ENCODE assay signal across 1 cellular context in the genomic region with DNA sequence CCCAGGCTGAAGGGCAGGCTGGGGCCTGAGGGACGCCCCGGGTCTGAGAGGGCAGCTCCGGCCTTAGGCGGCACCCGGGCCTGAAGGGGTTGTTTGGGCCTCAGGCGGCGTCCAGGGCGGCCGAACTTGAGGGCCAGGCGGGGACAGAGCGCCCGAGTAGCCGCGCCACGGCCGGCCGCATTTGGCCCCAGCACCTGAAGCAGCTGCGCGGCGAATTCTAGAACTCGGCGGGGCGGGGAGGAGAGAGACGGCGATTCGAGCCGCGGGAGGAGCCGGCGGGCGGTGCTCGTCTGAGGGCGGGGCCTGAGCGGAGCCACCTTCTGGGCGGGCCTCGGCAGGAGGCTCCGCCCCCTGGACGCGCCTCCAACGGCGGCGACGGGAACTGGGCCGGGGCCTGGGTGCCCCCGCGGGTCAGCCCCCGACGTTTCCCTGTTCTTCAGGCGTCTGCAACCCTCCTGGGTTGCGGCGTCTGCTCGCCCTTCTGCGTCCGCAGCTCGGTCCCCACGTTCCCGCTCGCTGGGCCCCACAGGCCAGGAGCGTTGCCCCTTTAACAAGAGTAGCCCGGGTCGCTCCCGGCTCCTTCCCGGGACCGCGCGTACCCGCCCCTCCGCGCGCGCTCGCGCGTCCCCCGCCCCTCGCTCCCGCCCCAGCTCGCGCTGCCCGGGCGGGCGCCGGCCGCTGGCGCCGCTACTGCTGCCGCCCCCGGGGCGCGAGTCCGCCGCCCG.
TF ChIP-seq lines count a peak whose summit lies in the region.

TSS of gene INCA1 (minus strand) at position 221 of the 725 bp plus-strand sequence. CDS start 3,085 bp downstream, outside the sequence.
TSS of gene KIF1C (plus strand) at position 649 of the 725 bp plus-strand sequence. CDS start 2,297 bp downstream, outside the sequence.

TF ChIP-seq in GM12878, 131 proteins besides CTCF, POLR2A, EP300 and RAD21:
- TF ChIP-seq FOS (IDR thresholded peaks at IDR 0.05; ENCODE audit: borderline replicate concordance, extremely low read depth, insufficient read length) (no peak), MYC (IDR thresholded peaks at IDR 0.05; ENCODE audit: insufficient read depth, insufficient read length, insufficient replicate concordance, low read length, severe bottlenecking) (no peak), NFYA (IDR thresholded peaks at IDR 0.05; ENCODE audit: borderline replicate concordance, low read depth, low read length) (no peak), HDAC6 (IDR thresholded peaks at IDR 0.05; ENCODE audit: unreplicated experiment) (no peak), CHD4 (IDR thresholded peaks at IDR 0.05) (no peak), ZNF207 (IDR thresholded peaks at IDR 0.05; ENCODE audit: borderline replicate concordance) (peak; percentile 80; the same call in 1 of the 2 replicates), RB1 (IDR thresholded peaks at IDR 0.05; ENCODE audit: borderline replicate concordance) (peak; percentile 79; the same call in 1 of the 2 replicates), JUND (IDR thresholded peaks at IDR 0.05; ENCODE audit: low read depth, low read length) (0 out of 2 replicates have a peak, but pooled peaks have one; percentile 35), ZNF274 (IDR thresholded peaks at IDR 0.05; ENCODE audit: insufficient read depth, insufficient read length) (no peak), RELA (IDR thresholded peaks at IDR 0.05; ENCODE audit: borderline replicate concordance, partially characterized antibody) (peak; percentile 65), BHLHE40 (IDR thresholded peaks at IDR 0.05; ENCODE audit: borderline replicate concordance in 1 of 2, low read depth in 2 of 2, low read length in 1 of 2) (peak in 1 of 2 experiments; percentile 7; a peak in 1 of 4 replicates), RBBP5 (conservative IDR thresholded peaks at IDR 0.05) (no peak), SREBF2 (IDR thresholded peaks at IDR 0.05; ENCODE audit: low read length) (no peak), RELB (IDR thresholded peaks at IDR 0.05; ENCODE audit: low read depth) (peak; percentile 98), NR2F1 (conservative IDR thresholded peaks at IDR 0.05) (peak; percentile 55), CBX5 (IDR thresholded peaks at IDR 0.05; ENCODE audit: low read depth) (no peak), ASH2L (IDR thresholded peaks at IDR 0.05; ENCODE audit: borderline replicate concordance, low read depth) (0 out of 2 replicates have a peak, but pooled peaks have one; percentile 14), CREB1 (IDR thresholded peaks at IDR 0.05; ENCODE audit: low read depth) (peak; percentile 49; the same call in 1 of the 2 replicates), RAD51 (IDR thresholded peaks at IDR 0.05) (no peak), YY1 (IDR thresholded peaks at IDR 0.05; ENCODE audit: low read depth, low read length) (no peak), NR2C1 (IDR thresholded peaks at IDR 0.05) (peak; percentile 39; the same call in 1 of the 2 replicates), SMC3 (IDR thresholded peaks at IDR 0.05; ENCODE audit: borderline replicate concordance, low read length) (no peak), KAT2A (conservative IDR thresholded peaks at IDR 0.05; ENCODE audit: control insufficient read depth, low read depth, low read length) (peak; percentile 74), CHD2 (IDR thresholded peaks at IDR 0.05; ENCODE audit: borderline replicate concordance, low read depth, low read length) (no peak), SP1 (IDR thresholded peaks at IDR 0.05; ENCODE audit: low read depth, low read length) (peak; percentile 89), NBN (IDR thresholded peaks at IDR 0.05) (no peak), TBL1XR1 (IDR thresholded peaks at IDR 0.05; ENCODE audit: low read depth, low read length) (no peak), PAX5 (IDR thresholded peaks at IDR 0.05; ENCODE audit: borderline replicate concordance, low read depth, low read length) (peak; percentile 75), HDGF (IDR thresholded peaks at IDR 0.05) (no peak), ZSCAN29 (IDR thresholded peaks at IDR 0.05) (no peak), BACH1 (IDR thresholded peaks at IDR 0.05; ENCODE audit: borderline replicate concordance) (0 out of 2 replicates have a peak, but pooled peaks have one; percentile 28), GATAD2B (conservative IDR thresholded peaks at IDR 0.05; ENCODE audit: low read depth) (peak; percentile 86), SPI1 (IDR thresholded peaks at IDR 0.05; ENCODE audit: borderline replicate concordance, insufficient read depth, low read depth, low read length) (no peak), TCF12 (IDR thresholded peaks at IDR 0.05; ENCODE audit: low read depth, low read length) (peak; percentile 83), DPF2 (IDR thresholded peaks at IDR 0.05) (peak; percentile 67; the same call in 1 of the 2 replicates), TCF3 (IDR thresholded peaks at IDR 0.05; ENCODE audit: borderline replicate concordance, insufficient read depth, low read depth, low read length) (0 out of 2 replicates have a peak, but pooled peaks have one; percentile 18), IKZF1 (conservative IDR thresholded peaks at IDR 0.05) (peak; percentile 62), POU2F2 (IDR thresholded peaks at IDR 0.05; ENCODE audit: borderline replicate concordance, low read depth, low read length) (no peak), CBFB (IDR thresholded peaks at IDR 0.05; ENCODE audit: low read depth) (no peak), EGR1 (IDR thresholded peaks at IDR 0.05; ENCODE audit: borderline replicate concordance in 1 of 2, low read depth in 2 of 2, low read length in 2 of 2) (0 out of 3 replicates have a peak, but pooled peaks of 1 of the 2 experiments have one; percentile 0), E4F1 (IDR thresholded peaks at IDR 0.05; ENCODE audit: borderline replicate concordance, partially characterized antibody) (peak; percentile 87), HDAC2 (IDR thresholded peaks at IDR 0.05) (no peak)
- TF ChIP-seq, protein P1, sequence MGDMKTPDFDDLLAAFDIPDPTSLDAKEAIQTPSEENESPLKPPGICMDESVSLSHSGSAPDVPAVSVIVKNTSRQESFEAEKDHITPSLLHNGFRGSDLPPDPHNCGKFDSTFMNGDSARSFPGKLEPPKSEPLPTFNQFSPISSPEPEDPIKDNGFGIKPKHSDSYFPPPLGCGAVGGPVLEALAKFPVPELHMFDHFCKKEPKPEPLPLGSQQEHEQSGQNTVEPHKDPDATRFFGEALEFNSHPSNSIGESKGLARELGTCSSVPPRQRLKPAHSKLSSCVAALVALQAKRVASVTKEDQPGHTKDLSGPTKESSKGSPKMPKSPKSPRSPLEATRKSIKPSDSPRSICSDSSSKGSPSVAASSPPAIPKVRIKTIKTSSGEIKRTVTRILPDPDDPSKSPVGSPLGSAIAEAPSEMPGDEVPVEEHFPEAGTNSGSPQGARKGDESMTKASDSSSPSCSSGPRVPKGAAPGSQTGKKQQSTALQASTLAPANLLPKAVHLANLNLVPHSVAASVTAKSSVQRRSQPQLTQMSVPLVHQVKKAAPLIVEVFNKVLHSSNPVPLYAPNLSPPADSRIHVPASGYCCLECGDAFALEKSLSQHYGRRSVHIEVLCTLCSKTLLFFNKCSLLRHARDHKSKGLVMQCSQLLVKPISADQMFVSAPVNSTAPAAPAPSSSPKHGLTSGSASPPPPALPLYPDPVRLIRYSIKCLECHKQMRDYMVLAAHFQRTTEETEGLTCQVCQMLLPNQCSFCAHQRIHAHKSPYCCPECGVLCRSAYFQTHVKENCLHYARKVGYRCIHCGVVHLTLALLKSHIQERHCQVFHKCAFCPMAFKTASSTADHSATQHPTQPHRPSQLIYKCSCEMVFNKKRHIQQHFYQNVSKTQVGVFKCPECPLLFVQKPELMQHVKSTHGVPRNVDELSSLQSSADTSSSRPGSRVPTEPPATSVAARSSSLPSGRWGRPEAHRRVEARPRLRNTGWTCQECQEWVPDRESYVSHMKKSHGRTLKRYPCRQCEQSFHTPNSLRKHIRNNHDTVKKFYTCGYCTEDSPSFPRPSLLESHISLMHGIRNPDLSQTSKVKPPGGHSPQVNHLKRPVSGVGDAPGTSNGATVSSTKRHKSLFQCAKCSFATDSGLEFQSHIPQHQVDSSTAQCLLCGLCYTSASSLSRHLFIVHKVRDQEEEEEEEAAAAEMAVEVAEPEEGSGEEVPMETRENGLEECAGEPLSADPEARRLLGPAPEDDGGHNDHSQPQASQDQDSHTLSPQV (IDR thresholded peaks at IDR 0.05) = no peak
- TF ChIP-seq, protein P2, sequence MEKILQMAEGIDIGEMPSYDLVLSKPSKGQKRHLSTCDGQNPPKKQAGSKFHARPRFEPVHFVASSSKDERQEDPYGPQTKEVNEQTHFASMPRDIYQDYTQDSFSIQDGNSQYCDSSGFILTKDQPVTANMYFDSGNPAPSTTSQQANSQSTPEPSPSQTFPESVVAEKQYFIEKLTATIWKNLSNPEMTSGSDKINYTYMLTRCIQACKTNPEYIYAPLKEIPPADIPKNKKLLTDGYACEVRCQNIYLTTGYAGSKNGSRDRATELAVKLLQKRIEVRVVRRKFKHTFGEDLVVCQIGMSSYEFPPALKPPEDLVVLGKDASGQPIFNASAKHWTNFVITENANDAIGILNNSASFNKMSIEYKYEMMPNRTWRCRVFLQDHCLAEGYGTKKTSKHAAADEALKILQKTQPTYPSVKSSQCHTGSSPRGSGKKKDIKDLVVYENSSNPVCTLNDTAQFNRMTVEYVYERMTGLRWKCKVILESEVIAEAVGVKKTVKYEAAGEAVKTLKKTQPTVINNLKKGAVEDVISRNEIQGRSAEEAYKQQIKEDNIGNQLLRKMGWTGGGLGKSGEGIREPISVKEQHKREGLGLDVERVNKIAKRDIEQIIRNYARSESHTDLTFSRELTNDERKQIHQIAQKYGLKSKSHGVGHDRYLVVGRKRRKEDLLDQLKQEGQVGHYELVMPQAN (conservative IDR thresholded peaks at IDR 0.05) = peak; percentile 99
- TF ChIP-seq, protein P3, sequence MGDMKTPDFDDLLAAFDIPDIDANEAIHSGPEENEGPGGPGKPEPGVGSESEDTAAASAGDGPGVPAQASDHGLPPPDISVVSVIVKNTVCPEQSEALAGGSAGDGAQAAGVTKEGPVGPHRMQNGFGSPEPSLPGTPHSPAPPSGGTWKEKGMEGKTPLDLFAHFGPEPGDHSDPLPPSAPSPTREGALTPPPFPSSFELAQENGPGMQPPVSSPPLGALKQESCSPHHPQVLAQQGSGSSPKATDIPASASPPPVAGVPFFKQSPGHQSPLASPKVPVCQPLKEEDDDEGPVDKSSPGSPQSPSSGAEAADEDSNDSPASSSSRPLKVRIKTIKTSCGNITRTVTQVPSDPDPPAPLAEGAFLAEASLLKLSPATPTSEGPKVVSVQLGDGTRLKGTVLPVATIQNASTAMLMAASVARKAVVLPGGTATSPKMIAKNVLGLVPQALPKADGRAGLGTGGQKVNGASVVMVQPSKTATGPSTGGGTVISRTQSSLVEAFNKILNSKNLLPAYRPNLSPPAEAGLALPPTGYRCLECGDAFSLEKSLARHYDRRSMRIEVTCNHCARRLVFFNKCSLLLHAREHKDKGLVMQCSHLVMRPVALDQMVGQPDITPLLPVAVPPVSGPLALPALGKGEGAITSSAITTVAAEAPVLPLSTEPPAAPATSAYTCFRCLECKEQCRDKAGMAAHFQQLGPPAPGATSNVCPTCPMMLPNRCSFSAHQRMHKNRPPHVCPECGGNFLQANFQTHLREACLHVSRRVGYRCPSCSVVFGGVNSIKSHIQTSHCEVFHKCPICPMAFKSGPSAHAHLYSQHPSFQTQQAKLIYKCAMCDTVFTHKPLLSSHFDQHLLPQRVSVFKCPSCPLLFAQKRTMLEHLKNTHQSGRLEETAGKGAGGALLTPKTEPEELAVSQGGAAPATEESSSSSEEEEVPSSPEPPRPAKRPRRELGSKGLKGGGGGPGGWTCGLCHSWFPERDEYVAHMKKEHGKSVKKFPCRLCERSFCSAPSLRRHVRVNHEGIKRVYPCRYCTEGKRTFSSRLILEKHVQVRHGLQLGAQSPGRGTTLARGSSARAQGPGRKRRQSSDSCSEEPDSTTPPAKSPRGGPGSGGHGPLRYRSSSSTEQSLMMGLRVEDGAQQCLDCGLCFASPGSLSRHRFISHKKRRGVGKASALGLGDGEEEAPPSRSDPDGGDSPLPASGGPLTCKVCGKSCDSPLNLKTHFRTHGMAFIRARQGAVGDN (IDR thresholded peaks at IDR 0.05) = 0 out of 2 replicates have a peak, but pooled peaks have one; percentile 52
